8 cellular contexts compared by ENCODE assay signal in the genomic region with DNA sequence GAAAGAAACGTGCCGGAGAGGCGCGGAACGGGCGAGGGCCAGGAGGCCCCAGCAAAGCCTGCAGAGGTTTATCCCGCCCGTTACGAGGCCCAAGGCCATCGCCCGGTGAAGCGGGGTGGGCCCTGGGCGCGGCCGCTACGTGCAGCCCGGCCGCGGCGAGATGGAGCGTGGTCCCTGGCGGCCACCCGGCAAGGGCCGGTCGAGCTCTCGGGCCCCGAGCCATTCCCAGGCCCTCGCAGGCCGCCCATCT. TPM values are rescaled to one million over a fixed set of nuclear protein-coding genes. Genes with fewer than 3 reads are reported as not detected.
DNase-seq lines count a peak whose midpoint lies in the region; ATAC-seq and TF ChIP-seq lines count a peak whose summit lies in the region.

No MANE protein-coding gene starts in this region.

- H3K4me1 ChIP-seq in Karpas-422 (ENCODE audit: low read length) (peaks cover 53% of the 10 kb centered on the region), colonic mucosa (peaks cover 21% of the 10 kb centered on the region)
- peaks cover 38 to 49% of the 10 kb centered on the region in 2 donors for H3K4me1 ChIP-seq in naive thymus-derived CD4-positive, alpha-beta T cell (ENCODE audit: control insufficient read depth in 2 of 2, insufficient read depth in 2 of 2, low read length in 2 of 2)

- H3K9me2 ChIP-seq in Karpas-422 (replicated peaks; ENCODE audit: insufficient read depth, low read length): no peaks in the 10 kb centered on the region

- peaks cover 43% of the 10 kb centered on the region for H4K20me1 ChIP-seq in Karpas-422 (ENCODE audit: insufficient read depth, low read depth, low read length)

- H3K36me3 Mint-ChIP-seq in naive thymus-derived CD4-positive, alpha-beta T cell: peaks cover 0 to 36% (median 0%) of the 10 kb centered on the region in 5 donors

- intact Hi-C loops in colonic mucosa (cut with DNase I): loop anchor here (5.0 kb wide), 1 partner anchor 42 kb away; a partner anchor contains a TSS
- intact Hi-C loops in naive thymus-derived CD4-positive, alpha-beta T cell (cut with micrococcal nuclease): loop anchor here (2.0 to 10.0 kb wide), 3 partner anchors 147 to 553 kb away; a partner anchor contains a TSS

- DNase-seq in AG04449 (ENCODE audit: low read depth, low spot score) (no peak), Karpas-422 (no peak), colonic mucosa (peak; percentile 58), NCI-H748 treated with DMSO at 0.1 percent for 48 hours (lab: John Stamatoyannopoulos, UW) (no peak), GOT3 (lab: John Stamatoyannopoulos, UW) (no peak), SHP77 (lab: John Stamatoyannopoulos, UW) (no peak)
- peak in 1 of 9 donors; percentile 24 for DNase-seq in naive thymus-derived CD4-positive, alpha-beta T cell

- no peak for TF ChIP-seq CTCF in AG04449 (IDR thresholded peaks at IDR 0.05; ENCODE audit: insufficient read depth, low read length, missing control alignments)
- TF ChIP-seq CTCF in colonic mucosa (IDR thresholded peaks at IDR 0.05): no peak

- H3K9ac ChIP-seq in Karpas-422 (ENCODE audit: low read length) (peak overlapping the region; percentile 99), colonic mucosa (ENCODE audit: low read depth in 2 of 2, low read length in 2 of 2) (peak overlapping the region; percentile 82 to 98)

- no peak overlapping the region for H2AFZ ChIP-seq in Karpas-422 (ENCODE audit: low read length)

- H3K9me3 Mint-ChIP-seq in naive thymus-derived CD4-positive, alpha-beta T cell: peaks cover 0 to 2% (median 0%) of the 10 kb centered on the region in 11 donors

- H3K4me3 ChIP-seq in AG04449 (ENCODE audit: low read depth, low read length): peak overlapping the region; percentile 95
- H3K4me3 ChIP-seq in Karpas-422 (ENCODE audit: low read length): peak overlapping the region; percentile 96
- H3K4me3 ChIP-seq in colonic mucosa: peak overlapping the region; percentile 87
- H3K4me3 ChIP-seq in naive thymus-derived CD4-positive, alpha-beta T cell (ENCODE audit: low read length): peak overlapping the region; percentile 73

- POLR2A ChIA-PET in AG04449 (lab: Yijun Ruan, JAX): interaction anchor here (0.6 to 5.5 kb wide), 13 partner anchors 8 to 1528 kb away, joined by 3 to 49 read pairs (median 6); a partner anchor contains a TSS
- POLR2A ChIA-PET in naive thymus-derived CD4-positive, alpha-beta T cell (lab: Charles Lee): interaction anchor here (0.7 to 4.4 kb wide), 9 partner anchors 9 to 453 kb away, joined by 3 to 38 read pairs (median 5); a partner anchor contains a TSS

- H3K9me3 ChIP-seq in Karpas-422 (ENCODE audit: low read length) (no peaks in the 10 kb centered on the region), colonic mucosa (no peaks in the 10 kb centered on the region)
- H3K9me3 ChIP-seq in naive thymus-derived CD4-positive, alpha-beta T cell (ENCODE audit: control insufficient read depth in 2 of 3, low read length in 3 of 3): no peaks in the 10 kb centered on the region

- ATAC-seq in naive thymus-derived CD4-positive, alpha-beta T cell: no peak
- no peak for ATAC-seq in GM18907 (IDR thresholded peaks at IDR 0.05; ENCODE audit: unreplicated experiment)

- H3K27me3 Mint-ChIP-seq in naive thymus-derived CD4-positive, alpha-beta T cell: peaks cover 0 to 3% (median 0%) of the 10 kb centered on the region in 5 donors

- peaks cover 60% of the 10 kb centered on the region for H3K79me2 ChIP-seq in Karpas-422 (ENCODE audit: low read length)

- H3K27ac ChIP-seq in Karpas-422 (ENCODE audit: low read length) (peak overlapping the region; percentile 91), colonic mucosa (peak overlapping the region; percentile 99)
- H3K27ac ChIP-seq in naive thymus-derived CD4-positive, alpha-beta T cell (ENCODE audit: low read depth, low read length): peak overlapping the region; percentile 73

- H3K4me3 Mint-ChIP-seq in naive thymus-derived CD4-positive, alpha-beta T cell: peak overlapping the region; percentile 95 to 100 (median 99)

- H3K4me2 ChIP-seq in Karpas-422 (ENCODE audit: low read depth, low read length, poor library complexity, severe bottlenecking): peak overlapping the region; percentile 94

- CTCF ChIA-PET in AG04449 (lab: Yijun Ruan, JAX): no interaction called here
- CTCF ChIA-PET in naive thymus-derived CD4-positive, alpha-beta T cell (lab: Charles Lee): interaction anchor here (1.2 kb wide), 1 partner anchor 88 kb away, joined by 3 read pairs; no protein-coding TSS in a partner anchor

- H3K27ac Mint-ChIP-seq in naive thymus-derived CD4-positive, alpha-beta T cell: peak overlapping the region; percentile 97 to 99 (median 98)

- H3K36me3 ChIP-seq in Karpas-422 (ENCODE audit: insufficient read depth, low read length) (peaks cover 15% of the 10 kb centered on the region), colonic mucosa (no peaks in the 10 kb centered on the region)
- H3K36me3 ChIP-seq in naive thymus-derived CD4-positive, alpha-beta T cell (ENCODE audit: control insufficient read depth in 2 of 3, insufficient read depth in 3 of 3, low read length in 3 of 3): peaks cover 0 to 7% (median 0%) of the 10 kb centered on the region in 3 experiments

- peaks cover 47 to 66% (median 59%) of the 10 kb centered on the region in 7 donors for H3K4me1 Mint-ChIP-seq in naive thymus-derived CD4-positive, alpha-beta T cell

- H3K27me3 ChIP-seq in Karpas-422 (ENCODE audit: low read length) (no peaks in the 10 kb centered on the region), colonic mucosa (no peaks in the 10 kb centered on the region)
- H3K27me3 ChIP-seq in naive thymus-derived CD4-positive, alpha-beta T cell (ENCODE audit: control insufficient read depth in 2 of 2, insufficient read depth in 2 of 2, low read length in 2 of 2): no peaks in the 10 kb centered on the region

RNA-seq across cellular contexts. Expression of a gene that starts 1.1 kb away (rescaled TPM):
- total RNA-seq in Karpas-422 (2014; rRNA removed; shearing (Covaris generic); ENCODE audit: low replicate concordance): 869 and 996 TPM in 2 replicates
- 100 to 1,000 TPM; 769 to 946 TPM for total RNA-seq in colonic mucosa
- 1,000 to 10,000 TPM in 1 of 5 experiments, 100 to 1,000 TPM in 4; 237 to 1,627 (median 329) TPM for total RNA-seq in naive thymus-derived CD4-positive, alpha-beta T cell
- 100 to 1,000 TPM; 422 to 485 TPM for polyA plus RNA-seq in naive thymus-derived CD4-positive, alpha-beta T cell

RNA-seq across cellular contexts. Expression of a gene that starts 32.3 kb away (rescaled TPM):
- not detected in 2 replicates for total RNA-seq in Karpas-422 (2014; rRNA removed; shearing (Covaris generic); ENCODE audit: low replicate concordance)
- 1 to 10 TPM; 2.3 to 3.3 TPM for total RNA-seq in colonic mucosa
- total RNA-seq in naive thymus-derived CD4-positive, alpha-beta T cell: not detected
- not detected for polyA plus RNA-seq in naive thymus-derived CD4-positive, alpha-beta T cell

RNA-seq across cellular contexts. Expression of a gene that starts 42.5 kb away (rescaled TPM):
- total RNA-seq in Karpas-422 (2014; rRNA removed; shearing (Covaris generic); ENCODE audit: low replicate concordance): 73.2 and 82.0 TPM in 2 replicates
- 10 to 100 TPM; 21.3 to 39.3 TPM for total RNA-seq in colonic mucosa
- total RNA-seq in naive thymus-derived CD4-positive, alpha-beta T cell: 100 to 1,000 TPM in 4 of 5 experiments, 10 to 100 TPM in 1; 75.8 to 129 (median 127) TPM
- 10 to 100 TPM; 19.7 to 41.6 TPM for polyA plus RNA-seq in naive thymus-derived CD4-positive, alpha-beta T cell
